ENCODE assay signal across 10 cellular contexts in genomic region chr12:99810718-99811593, GRCh38.
DNase-seq lines count a peak whose midpoint lies in the region; ATAC-seq, FAIRE-seq and TF ChIP-seq lines count a peak whose summit lies in the region.
"Had no signal": no experiment of that assay in that cellular context is flagged by ENCODE, and none has a peak within 500 bp of the region (broad histone marks: within the 10 kb centered on the region; RNA-seq: fewer than 3 reads in every experiment).

No MANE protein-coding gene starts in this region.

- intact Hi-C loops in pancreas (cut with DNase I) (no loop called here), left ventricle myocardium superior (cut with micrococcal nuclease) (no loop called here)

- H3K4me1 ChIP-seq in pancreas = peaks cover 0 to 9% (median 0%) of the 10 kb centered on the region in 3 donors
- H3K4me1 ChIP-seq: BLaER1 had no signal

- no peaks in the 10 kb centered on the region for H3K36me3 Mint-ChIP-seq in stimulated activated effector memory CD8-positive, alpha-beta T cell treated with anti-CD3 and anti-CD28 coated beads, Interleukin-12 subunit alpha, Interleukin-12 subunit beta, amount 100 ng/mL, for 72 hours

- no peak overlapping the region for H3K27ac Mint-ChIP-seq in stimulated activated effector memory CD8-positive, alpha-beta T cell treated with anti-CD3 and anti-CD28 coated beads, Interleukin-12 subunit alpha, Interleukin-12 subunit beta, amount 100 ng/mL, for 72 hours

- no peaks in the 10 kb centered on the region for H3K36me3 ChIP-seq in pancreas
- H3K36me3 ChIP-seq: neutrophil had no signal

- peak; percentile 5 for DNase-seq in NOMO-1 treated with DMSO at 0.1 percent for 48 hours (lab: John Stamatoyannopoulos, UW; ENCODE audit: unreplicated experiment)
- no peak for DNase-seq in NOMO-1 treated with dmso at 0.1 percent for 144 hours (lab: John Stamatoyannopoulos, UW; ENCODE audit: unreplicated experiment)
- peak; percentile 69 for DNase-seq in NCI-H524 treated with DMSO at 0.1 percent for 48 hours (lab: John Stamatoyannopoulos, UW)
- peak; percentile 68 for DNase-seq in dedifferentiated amniotic fluid mesenchymal stem cell (ENCODE audit: extremely low spot score)
- DNase-seq in pancreas = no peak
- DNase-seq in stimulated activated effector memory CD8-positive, alpha-beta T cell treated with anti-CD3 and anti-CD28 coated beads, Interleukin-12 subunit alpha, Interleukin-12 subunit beta, amount 100 ng/mL, for 72 hours (ENCODE audit: low spot score in 2 of 2) = no peak
- DNase-seq in activated naive CD4-positive, alpha-beta T cell treated with Interleukin-2 at 50 U/mL for 16 hours = no peak
- DNase-seq in left ventricle myocardium superior = no peak

- no peaks in the 10 kb centered on the region for H3K4me1 Mint-ChIP-seq in stimulated activated effector memory CD8-positive, alpha-beta T cell treated with anti-CD3 and anti-CD28 coated beads, Interleukin-12 subunit alpha, Interleukin-12 subunit beta, amount 100 ng/mL, for 72 hours

- FAIRE-seq in pancreas (lab: Jason Lieb, UNC) = peak; percentile 72

- no peak overlapping the region for H3K4me3 ChIP-seq in pancreas
- H3K4me3 ChIP-seq: BLaER1 had no signal

- TF ChIP-seq CTCF in pancreas (IDR thresholded peaks at IDR 0.05) = no peak

- H3K4me3 Mint-ChIP-seq in stimulated activated effector memory CD8-positive, alpha-beta T cell treated with anti-CD3 and anti-CD28 coated beads, Interleukin-12 subunit alpha, Interleukin-12 subunit beta, amount 100 ng/mL, for 72 hours = no peak overlapping the region

- no peaks in the 10 kb centered on the region for H3K27me3 ChIP-seq in pancreas
- H3K27me3 ChIP-seq: BLaER1, neutrophil had no signal

- peaks cover under 1% of the 10 kb centered on the region for H3K9me3 Mint-ChIP-seq in stimulated activated effector memory CD8-positive, alpha-beta T cell treated with anti-CD3 and anti-CD28 coated beads, Interleukin-12 subunit alpha, Interleukin-12 subunit beta, amount 100 ng/mL, for 72 hours

- no peak overlapping the region for H3K27ac ChIP-seq in pancreas
- H3K27ac ChIP-seq: BLaER1, neutrophil had no signal

- H3K9me3 ChIP-seq in pancreas = no peaks in the 10 kb centered on the region
- H3K9me3 ChIP-seq: BLaER1, neutrophil had no signal

- ATAC-seq in pancreas (peak in 2 of 4 donors; percentile 39 to 50), left ventricle myocardium superior (no peak)
- no peak for ATAC-seq in stimulated activated effector memory CD8-positive, alpha-beta T cell treated with anti-CD3 and anti-CD28 coated beads, Interleukin-12 subunit alpha, Interleukin-12 subunit beta, amount 100 ng/mL, for 72 hours

- WGBS in pancreas, 2 donors = 5 to 6% methylated on average over 2 of the region's 2 CpGs

Comparison
In these comparisons a context has a peak if more than half of its experiments do, and no peak if none do; other contexts are left out.
1. DNase-seq: peak in NOMO-1 treated with DMSO at 0.1 percent for 48 hours (single experiment), NCI-H524 treated with DMSO at 0.1 percent for 48 hours (single experiment) and dedifferentiated amniotic fluid mesenchymal stem cell (single experiment); none in NOMO-1 treated with dmso at 0.1 percent for 144 hours (single experiment), pancreas (0 of 6), stimulated activated effector memory CD8-positive, alpha-beta T cell treated with anti-CD3 and anti-CD28 coated beads, Interleukin-12 subunit alpha, Interleukin-12 subunit beta, amount 100 ng/mL, for 72 hours (0 of 2), activated naive CD4-positive, alpha-beta T cell treated with Interleukin-2 at 50 U/mL for 16 hours (single experiment) and left ventricle myocardium superior (single experiment).